ENCODE assay signal across 19 cellular contexts in genomic region chr4:145861331-145862318, GRCh38.
DNase-seq lines count a peak whose midpoint lies in the region; ATAC-seq, FAIRE-seq and TF ChIP-seq lines count a peak whose summit lies in the region.
"Had no signal": no experiment of that assay in that cellular context is flagged by ENCODE, and none has a peak within 500 bp of the region (broad histone marks: within the 10 kb centered on the region; RNA-seq: fewer than 3 reads in every experiment).

No MANE protein-coding gene starts in this region.

- TF ChIP-seq CTCF in lung (IDR thresholded peaks at IDR 0.05; ENCODE audit: control extremely low read depth, extremely low read depth) (no peak), upper lobe of right lung (IDR thresholded peaks at IDR 0.05) (no peak)

- intact Hi-C loops in upper lobe of right lung (cut with DNase I) = no loop called here

- no peak for FAIRE-seq in GM19239 (lab: Jason Lieb, UNC)

- H3K36me3 ChIP-seq in lung (ENCODE audit: control insufficient read depth in 2 of 2, insufficient read depth in 2 of 2, low read length in 2 of 2) (no peaks in the 10 kb centered on the region), upper lobe of right lung (no peaks in the 10 kb centered on the region)
- H3K36me3 ChIP-seq: gastrocnemius medialis, MG63 had no signal

- WGBS in lung, 2 donors = 72 to 81% methylated on average over 16 of the region's 16 CpGs

- peak; percentile 0 for DNase-seq in NCI-H748 (lab: John Stamatoyannopoulos, UW; ENCODE audit: unreplicated experiment)
- DNase-seq in NCI-H748 treated with DMSO at 0.1 percent for 48 hours (lab: John Stamatoyannopoulos, UW) = no peak
- DNase-seq in astrocyte of the hippocampus (ENCODE audit: low read depth, low spot score) = peak; percentile 84
- peak; percentile 35 for DNase-seq in lung (ENCODE audit: low spot score)
- DNase-seq in upper lobe of right lung = no peak
- no peak for DNase-seq in GM19239 (ENCODE audit: insufficient read length, low spot score)
- no peak for DNase-seq in NCI-H1105 treated with DMSO at 0.1 percent for 48 hours (lab: John Stamatoyannopoulos, UW)
- DNase-seq: activated CD4-positive, alpha-beta T cell treated with anti-CD3 and anti-CD28 coated beads for 4 hours; activated gamma-delta T cell treated with Interleukin-2 at 50 U/mL for 16 hours; amygdala; gastrocnemius medialis; MG63; naive thymus-derived CD4-positive, alpha-beta T cell; NCI-H1930; NCI-H524; PC-3; T1000 had no signal

- H3K27ac ChIP-seq in lung (ENCODE audit: low read depth in 1 of 2, low read length in 1 of 2) (peak overlapping the region in 1 of 2 donors; percentile 59), upper lobe of right lung (no peak overlapping the region)
- H3K27ac ChIP-seq: gastrocnemius medialis had no signal

- H3K9me3 ChIP-seq in lung (ENCODE audit: control insufficient read depth in 2 of 2, insufficient read depth in 1 of 2, low read length in 1 of 2) (no peaks in the 10 kb centered on the region), upper lobe of right lung (no peaks in the 10 kb centered on the region)
- H3K9me3 ChIP-seq: gastrocnemius medialis, MG63 had no signal

- H3K4me1 ChIP-seq in lung (ENCODE audit: control insufficient read depth in 2 of 2, insufficient read depth in 2 of 2, low read length in 2 of 2) = peaks cover 3 to 4% of the 10 kb centered on the region in 2 donors
- no peaks in the 10 kb centered on the region for H3K4me1 ChIP-seq in upper lobe of right lung

- ATAC-seq in lung (ENCODE audit: insufficient read depth, low FRiP score) (peak; percentile 64), upper lobe of right lung (peak; percentile 91), GM21529 (IDR thresholded peaks at IDR 0.05; ENCODE audit: unreplicated experiment) (no peak)
- ATAC-seq: gastrocnemius medialis; naive thymus-derived CD4-positive, alpha-beta T cell; PC-3 had no signal

- H3K27me3 ChIP-seq in lung (ENCODE audit: control insufficient read depth, insufficient read depth) (no peaks in the 10 kb centered on the region), upper lobe of right lung (no peaks in the 10 kb centered on the region)
- H3K27me3 ChIP-seq: gastrocnemius medialis, MG63 had no signal

- no peak overlapping the region for H3K4me3 ChIP-seq in lung
- no peak overlapping the region for H3K4me3 ChIP-seq in upper lobe of right lung
- H3K4me3 ChIP-seq: coronary artery, gastrocnemius medialis, MG63 had no signal

Comparison
In these comparisons a context has a peak if more than half of its experiments do, and no peak if none do; other contexts are left out.
1. DNase-seq: peak in NCI-H748 (single experiment), astrocyte of the hippocampus (single experiment) and lung (single experiment); none in NCI-H748 treated with DMSO at 0.1 percent for 48 hours (single experiment), upper lobe of right lung (single experiment), GM19239 (single experiment) and NCI-H1105 treated with DMSO at 0.1 percent for 48 hours (single experiment).